20 cellular contexts compared by ENCODE assay signal in the genomic region with DNA sequence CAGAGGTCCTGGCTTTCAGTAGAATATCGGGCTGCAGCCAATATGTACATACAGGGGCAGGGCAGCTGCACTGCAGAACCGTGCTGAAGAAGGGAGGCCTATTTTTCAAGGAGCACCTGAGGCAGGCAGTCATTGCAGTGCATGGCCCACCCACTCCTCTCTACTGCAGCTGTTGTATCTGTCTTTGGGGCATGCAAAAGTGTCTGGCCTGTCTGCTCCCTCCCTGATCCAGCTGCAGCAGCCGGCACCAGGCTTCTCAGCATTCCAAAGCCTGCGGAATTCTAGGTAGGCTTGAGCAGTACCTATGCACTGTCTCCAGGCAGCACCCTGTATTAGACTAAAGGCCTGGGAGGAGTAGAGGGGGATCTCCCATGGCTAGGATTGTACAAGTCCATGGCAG.
DNase-seq lines count a peak whose midpoint lies in the region; ATAC-seq and TF ChIP-seq lines count a peak whose summit lies in the region.
"Had no signal": no experiment of that assay in that cellular context is flagged by ENCODE, and none has a peak within 500 bp of the region (broad histone marks: within the 10 kb centered on the region; RNA-seq: fewer than 3 reads in every experiment).

No MANE protein-coding gene starts in this region.

- H3K36me3 Mint-ChIP-seq in GM23338 (ENCODE audit: low read depth): no peaks in the 10 kb centered on the region
- H3K36me3 Mint-ChIP-seq: CD4-positive, alpha-beta memory T cell had no signal

- no peak overlapping the region for H3K27ac ChIP-seq in GM23338 (ENCODE audit: low read depth)
- H3K27ac ChIP-seq: A549, GM23248 had no signal

- H3K27ac Mint-ChIP-seq in GM23338: no peak overlapping the region
- H3K27ac Mint-ChIP-seq: CD4-positive, alpha-beta memory T cell; H9 had no signal

- H2AFZ ChIP-seq in GM23338: no peak overlapping the region
- H2AFZ ChIP-seq: GM23248 had no signal

- DNase-seq in BE2C: peak; percentile 8
- DNase-seq in GM23338 (ENCODE audit: low spot score): peak; percentile 0
- DNase-seq in islet precursor cell: peak; percentile 66
- DNase-seq in NCI-H524 (lab: John Stamatoyannopoulos, UW): no peak
- DNase-seq: 8988T; ACHN; AML-193; C1 segment of cervical spinal cord; Calu3; CD4-positive, alpha-beta memory T cell; COR-L47; DMS79; EL; GF-D8; GM23248; H9 had no signal

- H3K4me1 Mint-ChIP-seq in GM23338: no peaks in the 10 kb centered on the region
- H3K4me1 Mint-ChIP-seq: CD4-positive, alpha-beta memory T cell had no signal

- H4K20me1 ChIP-seq in GM23338 (replicated peaks; ENCODE audit: insufficient read depth): no peaks in the 10 kb centered on the region

- H3K27me3 ChIP-seq in BE2C (no peaks in the 10 kb centered on the region), GM23338 (ENCODE audit: insufficient read depth) (no peaks in the 10 kb centered on the region)

- H3K79me2 ChIP-seq in GM23338 (replicated peaks; ENCODE audit: insufficient read depth): no peaks in the 10 kb centered on the region

- H3K9me3 ChIP-seq in BE2C: no peaks in the 10 kb centered on the region
- H3K9me3 ChIP-seq: A549 had no signal

- H3K4me3 Mint-ChIP-seq in GM23338: no peak overlapping the region
- H3K4me3 Mint-ChIP-seq: CD4-positive, alpha-beta memory T cell; H9 had no signal

- TF ChIP-seq CTCF in BE2C (IDR thresholded peaks at IDR 0.05; ENCODE audit: low read depth, low read length): no peak
- no peak for TF ChIP-seq CTCF in GM23338 (conservative IDR thresholded peaks at IDR 0.05; ENCODE audit: low read depth in 2 of 2)

- H3K4me2 ChIP-seq in GM23338: no peak overlapping the region
- H3K4me2 ChIP-seq: A549 had no signal

- H3K9me2 ChIP-seq in GM23338 (ENCODE audit: insufficient read depth): no peaks in the 10 kb centered on the region

- H3K4me3 ChIP-seq in BE2C (ENCODE audit: low read depth, low read length): no peak overlapping the region
- no peak overlapping the region for H3K4me3 ChIP-seq in GM23338
- H3K4me3 ChIP-seq: A549, GM23248 had no signal

- H3K4me1 ChIP-seq in BE2C (no peaks in the 10 kb centered on the region), GM23338 (ENCODE audit: insufficient read depth) (no peaks in the 10 kb centered on the region)
- H3K4me1 ChIP-seq: A549 had no signal

- no peaks in the 10 kb centered on the region for H3F3A ChIP-seq in GM23338 (replicated peaks; ENCODE audit: low read depth)

- no peaks in the 10 kb centered on the region for H3K27me3 Mint-ChIP-seq in GM23338 (ENCODE audit: insufficient read depth, low read depth, poor library complexity)
- H3K27me3 Mint-ChIP-seq: CD4-positive, alpha-beta memory T cell had no signal

- no peak for ATAC-seq in GM23338
- ATAC-seq in HG02571 (IDR thresholded peaks at IDR 0.05; ENCODE audit: unreplicated experiment): no peak
- no peak for ATAC-seq in GM18873 (IDR thresholded peaks at IDR 0.05; ENCODE audit: low FRiP score, unreplicated experiment)
- ATAC-seq: A549, HCT116 had no signal

- H3K36me3 ChIP-seq in BE2C (no peaks in the 10 kb centered on the region), GM23338 (ENCODE audit: insufficient read depth) (no peaks in the 10 kb centered on the region)

- H3K9me3 Mint-ChIP-seq in GM23338: no peaks in the 10 kb centered on the region

TF ChIP-seq in GM23338, 12 proteins besides CTCF, POLR2A, EP300 and RAD21:
- no peak for TF ChIP-seq ZNF331 (CRISPR knock-in tag; IDR thresholded peaks at IDR 0.05; ENCODE audit: low read depth)
TF ChIP-seq in GM23338: peak in this region for 0.

Comparison
In these comparisons a context has a peak if more than half of its experiments do, and no peak if none do; other contexts are left out.
1. DNase-seq: peak in BE2C (single experiment), GM23338 (single experiment) and islet precursor cell (single experiment); none in NCI-H524 (0 of 2).